ENCODE assay signal across 8 cellular contexts in genomic region chr7:114922652-114923402, GRCh38. TPM values are rescaled to one million over a fixed set of nuclear protein-coding genes. Genes with fewer than 3 reads are reported as not detected.
DNase-seq lines count a peak whose midpoint lies in the region; ATAC-seq lines count a peak whose summit lies in the region.

No MANE protein-coding gene starts in this region.

- intact Hi-C loops in posterior vena cava (cut with DNase I), result no loop called here

- peaks cover 30% of the 10 kb centered on the region for H3K4me1 Mint-ChIP-seq in memory B cell

- peaks cover 1% of the 10 kb centered on the region for H3K36me3 Mint-ChIP-seq in memory B cell

- in situ Hi-C loops in KBM-7 (cut with MboI; ENCODE audit: low pct_unique_long_range_greater_than_20kb, low sequenced_read_pairs), result no loop called here

- H3K4me3 Mint-ChIP-seq in memory B cell, result peak overlapping the region; percentile 99

- ATAC-seq in GM21723 (IDR thresholded peaks at IDR 0.05; ENCODE audit: unreplicated experiment) (peak; percentile 29), memory B cell (ENCODE audit: low read depth) (peak; percentile 68)

- H3K27ac Mint-ChIP-seq in memory B cell, result peak overlapping the region; percentile 94

- no peaks in the 10 kb centered on the region for H3K27me3 Mint-ChIP-seq in memory B cell

- DNase-seq in ELR (ENCODE audit: low read depth), result peak; percentile 83
- peak; percentile 84 for DNase-seq in KBM-7
- DNase-seq in activated CD4-positive, alpha-beta T cell treated with anti-CD3 and anti-CD28 coated beads for 4 hours, result peak; percentile 54 to 59
- DNase-seq in ecto neural progenitor cell (ENCODE audit: low spot score), result peak; percentile 53
- peak in 1 of 2 donors; percentile 44 for DNase-seq in memory B cell (ENCODE audit: low spot score in 2 of 2)
- peak; percentile 58 for DNase-seq in stimulated activated CD8-positive, alpha-beta memory T cell treated with anti-CD3 and anti-CD28 coated beads, Interleukin-4, amount 100 ng/mL, for 48 hours
- no peak for DNase-seq in posterior vena cava (ENCODE audit: low spot score)

- H3K9me3 Mint-ChIP-seq in memory B cell, result no peaks in the 10 kb centered on the region

RNA-seq across cellular contexts. Expression of gene MDFIC, which starts 0.9 kb away (rescaled TPM):
- 10 to 100 TPM; 27.0 to 28.7 TPM for total RNA-seq in posterior vena cava
